22 cellular contexts compared by ENCODE assay signal in the genomic region with DNA sequence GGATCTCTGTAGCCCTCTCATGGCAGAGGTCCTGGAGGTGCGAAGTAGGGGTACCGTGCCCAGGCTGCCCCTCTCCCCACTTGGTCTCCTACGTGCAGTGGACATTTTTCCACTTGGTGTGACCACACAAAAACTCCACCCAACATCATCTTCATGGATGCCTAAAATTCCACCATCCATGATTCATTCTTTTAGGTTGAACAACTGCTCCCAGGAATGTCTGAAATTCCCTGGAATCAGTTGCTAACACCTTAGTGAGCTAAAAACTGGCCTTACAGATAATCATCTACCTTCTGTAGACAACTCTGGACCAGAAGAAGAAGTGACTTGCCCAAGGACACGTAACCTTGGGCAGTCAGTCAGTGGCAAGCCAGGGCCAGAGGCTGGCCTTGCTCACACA. TPM values are rescaled to one million over a fixed set of nuclear protein-coding genes. Genes with fewer than 3 reads are reported as not detected.
DNase-seq lines count a peak whose midpoint lies in the region; ATAC-seq and TF ChIP-seq lines count a peak whose summit lies in the region.
"Had no signal": no experiment of that assay in that cellular context is flagged by ENCODE, and none has a peak within 500 bp of the region (broad histone marks: within the 10 kb centered on the region; RNA-seq: fewer than 3 reads in every experiment).

No MANE protein-coding gene starts in this region.

- H2BK12ac ChIP-seq in trophoblast cell (ENCODE audit: low read length), result peak overlapping the region; percentile 67

- H3K27me3 ChIP-seq in endodermal cell (ENCODE audit: control insufficient read depth, insufficient read depth, low read length, poor library complexity, severe bottlenecking), result no peaks in the 10 kb centered on the region
- no peaks in the 10 kb centered on the region for H3K27me3 ChIP-seq in trophoblast cell (ENCODE audit: insufficient read depth, low read length)
- H3K27me3 ChIP-seq: thyroid gland had no signal

- H3K27ac Mint-ChIP-seq in endodermal cell, result peak overlapping the region; percentile 77
- H3K27ac Mint-ChIP-seq: B cell; stimulated activated naive B cell treated with anti-CD40 and anti-IgM and Interleukin-4, amounts not matched to agents 10 μg/mL and 1 μg/mL and 100 μg/mL, for 72 hours; T-helper 17 cell had no signal

- no peak overlapping the region for H2AK5ac ChIP-seq in trophoblast cell (ENCODE audit: low read length)

- H3K36me3 ChIP-seq in endodermal cell (ENCODE audit: control insufficient read depth, insufficient read depth, low read length) (no peaks in the 10 kb centered on the region), trophoblast cell (ENCODE audit: control insufficient read depth in 1 of 2, insufficient read depth in 2 of 2, low read length in 2 of 2) (no peaks in the 10 kb centered on the region)
- H3K36me3 ChIP-seq: thyroid gland, WERI-Rb-1 had no signal

- peak overlapping the region; percentile 22 for H3K18ac ChIP-seq in trophoblast cell (ENCODE audit: low read length)

- H3K79me1 ChIP-seq in trophoblast cell (ENCODE audit: low read length), result peaks cover 7% of the 10 kb centered on the region

- no peak overlapping the region for H3K9ac ChIP-seq in endodermal cell (ENCODE audit: extremely low read depth, low read length, poor library complexity, severe bottlenecking)
- H3K9ac ChIP-seq in trophoblast cell (ENCODE audit: low read length), result no peak overlapping the region

- no peak overlapping the region for H3K23ac ChIP-seq in trophoblast cell (ENCODE audit: low read length)

- ATAC-seq in HG03432 (IDR thresholded peaks at IDR 0.05; ENCODE audit: unreplicated experiment), result no peak
- ATAC-seq in HG03108 (IDR thresholded peaks at IDR 0.05; ENCODE audit: unreplicated experiment), result no peak
- ATAC-seq: esophagus mucosa; right cardiac atrium; stimulated activated naive B cell treated with anti-CD40 and anti-IgM and Interleukin-4, amounts not matched to agents 10 μg/mL and 1 μg/mL and 100 μg/mL, for 72 hours; T-helper 17 cell had no signal

- no peaks in the 10 kb centered on the region for H3K27me3 Mint-ChIP-seq in endodermal cell (ENCODE audit: insufficient read depth)
- H3K27me3 Mint-ChIP-seq: B cell; stimulated activated naive B cell treated with anti-CD40 and anti-IgM and Interleukin-4, amounts not matched to agents 10 μg/mL and 1 μg/mL and 100 μg/mL, for 72 hours; T-helper 17 cell had no signal

- H4K8ac ChIP-seq in trophoblast cell (ENCODE audit: low read depth, low read length), result no peak overlapping the region

- no peak for TF ChIP-seq POLR2A in erythroblast (IDR thresholded peaks at IDR 0.05; ENCODE audit: low read length)

- no peak overlapping the region for H3K27ac ChIP-seq in endodermal cell (ENCODE audit: low read depth, low read length)
- H3K27ac ChIP-seq in trophoblast cell (ENCODE audit: low read depth, low read length), result peak overlapping the region; percentile 52
- H3K27ac ChIP-seq: thyroid gland, WERI-Rb-1 had no signal

- H3K9me3 ChIP-seq in endodermal cell (ENCODE audit: control insufficient read depth, low read length) (no peaks in the 10 kb centered on the region), trophoblast cell (ENCODE audit: insufficient read depth, low read depth, low read length) (no peaks in the 10 kb centered on the region)
- H3K9me3 ChIP-seq: Caco-2, thyroid gland had no signal

- H3K4me1 ChIP-seq in endodermal cell (ENCODE audit: control insufficient read depth, insufficient read depth, low read length) (peaks cover 5% of the 10 kb centered on the region), trophoblast cell (ENCODE audit: control insufficient read depth in 1 of 2, insufficient read depth in 2 of 2, low read length in 2 of 2) (peaks cover 9% of the 10 kb centered on the region in 2 experiments)

- no peaks in the 10 kb centered on the region for H3K9me3 Mint-ChIP-seq in endodermal cell
- H3K9me3 Mint-ChIP-seq: stimulated activated naive B cell treated with anti-CD40 and anti-IgM and Interleukin-4, amounts not matched to agents 10 μg/mL and 1 μg/mL and 100 μg/mL, for 72 hours had no signal

- H3K4me1 Mint-ChIP-seq in endodermal cell, result peaks cover 18% of the 10 kb centered on the region

- H3K36me3 Mint-ChIP-seq in endodermal cell (ENCODE audit: low read depth), result no peaks in the 10 kb centered on the region
- H3K36me3 Mint-ChIP-seq: stimulated activated naive B cell treated with anti-CD40 and anti-IgM and Interleukin-4, amounts not matched to agents 10 μg/mL and 1 μg/mL and 100 μg/mL, for 72 hours had no signal

- peak overlapping the region; percentile 11 for H3K4me2 ChIP-seq in trophoblast cell (ENCODE audit: low read length)

- DNase-seq in GM03348 (ENCODE audit: low spot score), result peak; percentile 75
- peak; percentile 80 for DNase-seq in NCI-H226
- DNase-seq in endodermal cell, result no peak
- peak; percentile 58 to 94 for DNase-seq in trophoblast cell
- no peak for DNase-seq in erythroblast (lab: John Stamatoyannopoulos, UW)
- DNase-seq in SW480 (ENCODE audit: low spot score), result no peak
- DNase-seq: activated gamma-delta T cell; amniotic stem cell; Caco-2; caudate nucleus; Kasumi-1; NCI-H526 treated with DMSO at 0.1 percent for 48 hours; SHP77; stimulated activated naive B cell treated with anti-CD40 and anti-IgM and Interleukin-4, amounts not matched to agents 10 μg/mL and 1 μg/mL and 100 μg/mL, for 72 hours; T-helper 17 cell; thyroid gland; WERI-Rb-1 had no signal

- H4K91ac ChIP-seq in trophoblast cell (ENCODE audit: low read depth, low read length), result peak overlapping the region; percentile 65

- peak overlapping the region; percentile 52 for H2BK5ac ChIP-seq in trophoblast cell (ENCODE audit: low read depth, low read length, poor library complexity)

- H3K4me3 Mint-ChIP-seq in endodermal cell, result no peak overlapping the region
- H3K4me3 Mint-ChIP-seq: B cell; stimulated activated naive B cell treated with anti-CD40 and anti-IgM and Interleukin-4, amounts not matched to agents 10 μg/mL and 1 μg/mL and 100 μg/mL, for 72 hours; T-helper 17 cell had no signal

- H3K79me2 ChIP-seq in trophoblast cell (ENCODE audit: control insufficient read depth, insufficient read depth, low read length, poor library complexity), result no peaks in the 10 kb centered on the region

- 94% methylated on average over 4 of the region's 4 CpGs; no CpG with 5 or more reads in 1 of the 2 experiments for WGBS in endodermal cell (ENCODE audit: insufficient coverage in 1 of 2, insufficient read length in 1 of 2), 2 experiments
- WGBS in trophoblast cell (ENCODE audit: extremely low coverage, insufficient coverage, insufficient read length), result no CpG with 5 or more reads among the region's 4 CpGs

- H3K14ac ChIP-seq in trophoblast cell (ENCODE audit: low read length), result peak overlapping the region; percentile 24

- H3K4ac ChIP-seq in trophoblast cell (ENCODE audit: low read depth, low read length), result no peak overlapping the region

- H2BK120ac ChIP-seq in trophoblast cell (ENCODE audit: insufficient read depth, low read length, poor library complexity), result peak overlapping the region; percentile 81

- H2AFZ ChIP-seq in trophoblast cell (ENCODE audit: insufficient read depth, low read length, poor library complexity), result no peak overlapping the region

- no peak overlapping the region for H3K4me3 ChIP-seq in endodermal cell (ENCODE audit: low read length)
- no peak overlapping the region for H3K4me3 ChIP-seq in trophoblast cell (ENCODE audit: low read depth, low read length)
- H3K4me3 ChIP-seq: thyroid gland had no signal

- no peak for TF ChIP-seq CTCF in endodermal cell (conservative IDR thresholded peaks at IDR 0.05)

- H4K12ac ChIP-seq in trophoblast cell (ENCODE audit: low read depth, low read length), result no peak overlapping the region

RNA-seq across cellular contexts. Expression of a gene that starts 32.1 kb away (rescaled TPM):
- 100 to 1,000 TPM; 119 to 146 TPM for total RNA-seq in endodermal cell
- 182 TPM for polyA plus RNA-seq in endodermal cell (2013, experiment 1 of 2)
- polyA plus RNA-seq in endodermal cell (2013, experiment 2 of 2), result 170 TPM
- polyA plus RNA-seq in trophoblast cell (2013), result 204 and 206 TPM in 2 replicates

Comparison
In these comparisons a context has a peak if more than half of its experiments do, and no peak if none do; other contexts are left out.
1. DNase-seq: peak in GM03348 (single experiment), NCI-H226 (single experiment) and trophoblast cell (2 of 2); none in endodermal cell (single experiment), erythroblast (0 of 2) and SW480 (single experiment).